8 cellular contexts compared by ENCODE assay signal in genomic region chr11:16603890-16604783, GRCh38.
DNase-seq lines count a peak whose midpoint lies in the region; ATAC-seq and TF ChIP-seq lines count a peak whose summit lies in the region.

No MANE protein-coding gene starts in this region.

- CTCF ChIA-PET in activated CD4-positive, alpha-beta memory T cell treated with anti-CD3 and anti-CD28 coated beads, Interleukin-2, amount 10 ng/mL, durations not matched to agents 7 days and 5 days (lab: Charles Lee): interaction anchor here (0.9 to 3.0 kb wide), 3 partner anchors 9 to 10 kb away, joined by 5 to 25 read pairs (median 7); no protein-coding TSS in a partner anchor

- H3K27me3 Mint-ChIP-seq in activated CD4-positive, alpha-beta memory T cell treated with anti-CD3 and anti-CD28 coated beads, Interleukin-2, amount 10 ng/mL, durations not matched to agents 7 days and 5 days: peaks cover 50% of the 10 kb centered on the region
- H3K27me3 Mint-ChIP-seq in osteocyte (ENCODE audit: unreplicated experiment): no peaks in the 10 kb centered on the region
- H3K27me3 Mint-ChIP-seq in activated T-helper 2 cell treated with anti-CD3 and anti-CD28 coated beads, Interferon-gamma antibody, Interleukin-2, Interleukin-4, amounts not matched to agents 10 μg/mL and 5 μg/mL and 100 μg/mL, durations not matched to agents 14 hours and 24 hours and 36 hours (ENCODE audit: low read depth): peaks cover 54% of the 10 kb centered on the region

- peak overlapping the region; percentile 26 for H3K4me3 Mint-ChIP-seq in activated CD4-positive, alpha-beta memory T cell treated with anti-CD3 and anti-CD28 coated beads, Interleukin-2, amount 10 ng/mL, durations not matched to agents 7 days and 5 days
- peak overlapping the region; percentile 90 for H3K4me3 Mint-ChIP-seq in osteocyte (ENCODE audit: unreplicated experiment)
- no peak overlapping the region for H3K4me3 Mint-ChIP-seq in activated T-helper 2 cell treated with anti-CD3 and anti-CD28 coated beads, Interferon-gamma antibody, Interleukin-2, Interleukin-4, amounts not matched to agents 10 μg/mL and 5 μg/mL and 100 μg/mL, durations not matched to agents 14 hours and 24 hours and 36 hours (ENCODE audit: low read depth)

- ATAC-seq in Right ventricle myocardium inferior: peak; percentile 58
- no peak for ATAC-seq in GM21360 (IDR thresholded peaks at IDR 0.05; ENCODE audit: unreplicated experiment)

- H3K36me3 Mint-ChIP-seq in activated CD4-positive, alpha-beta memory T cell treated with anti-CD3 and anti-CD28 coated beads, Interleukin-2, amount 10 ng/mL, durations not matched to agents 7 days and 5 days (ENCODE audit: low read depth): peaks cover 5% of the 10 kb centered on the region
- no peaks in the 10 kb centered on the region for H3K36me3 Mint-ChIP-seq in osteocyte (ENCODE audit: unreplicated experiment)
- peaks cover 4% of the 10 kb centered on the region for H3K36me3 Mint-ChIP-seq in activated T-helper 2 cell treated with anti-CD3 and anti-CD28 coated beads, Interferon-gamma antibody, Interleukin-2, Interleukin-4, amounts not matched to agents 10 μg/mL and 5 μg/mL and 100 μg/mL, durations not matched to agents 14 hours and 24 hours and 36 hours (ENCODE audit: low read depth)

- in situ Hi-C loops in HAP-1 (cut with MboI; ENCODE audit: low sequenced_read_pairs): loop anchor here (10.0 to 25.0 kb wide), 6 partner anchors 239 to 1267 kb away; no protein-coding TSS in a partner anchor

- intact Hi-C loops in Right ventricle myocardium inferior (cut with DNase I): loop anchor here (10.0 kb wide), 2 partner anchors 249 to 639 kb away; partner anchors contain the start of gene SOX6
- intact Hi-C loops in activated T-helper 2 cell treated with anti-CD3 and anti-CD28 coated beads, Interferon-gamma antibody, Interleukin-2, Interleukin-4, amounts not matched to agents 10 μg/mL and 5 μg/mL and 100 μg/mL, durations not matched to agents 14 hours and 24 hours and 36 hours (cut with micrococcal nuclease): loop anchor here (10.0 kb wide), 1 partner anchor 659 kb away; no protein-coding TSS in a partner anchor

- H3K4me3 ChIP-seq in HAP-1 (peak overlapping the region; percentile 79), Karpas-422 (ENCODE audit: low read length) (no peak overlapping the region)

- H3K79me2 ChIP-seq in Karpas-422 (ENCODE audit: low read length): no peaks in the 10 kb centered on the region

- no peaks in the 10 kb centered on the region for H4K20me1 ChIP-seq in Karpas-422 (ENCODE audit: insufficient read depth, low read depth, low read length)

- no peak for TF ChIP-seq CTCF in osteocyte (IDR thresholded peaks at IDR 0.05)

- DNase-seq in HAP-1 (ENCODE audit: low spot score in 2 of 2) (peak in 1 of 2 experiments; percentile 67), Right ventricle myocardium inferior (ENCODE audit: missing footprints) (peak; percentile 85), osteocyte (ENCODE audit: extremely low spot score, unreplicated experiment) (no peak), SKM-1 treated with dmso at 0.1 percent for 144 hours (lab: John Stamatoyannopoulos, UW; ENCODE audit: unreplicated experiment) (no peak), Karpas-422 (no peak)
- DNase-seq in activated CD4-positive, alpha-beta memory T cell treated with anti-CD3 and anti-CD28 coated beads, Interleukin-2, amount 10 ng/mL, durations not matched to agents 7 days and 5 days: no peak
- no peak for DNase-seq in activated T-helper 2 cell treated with anti-CD3 and anti-CD28 coated beads, Interferon-gamma antibody, Interleukin-2, Interleukin-4, amounts not matched to agents 10 μg/mL and 5 μg/mL and 100 μg/mL, durations not matched to agents 14 hours and 24 hours and 36 hours (ENCODE audit: low spot score)

- H3K4me2 ChIP-seq in Karpas-422 (ENCODE audit: low read depth, low read length, poor library complexity, severe bottlenecking): no peak overlapping the region

- no peaks in the 10 kb centered on the region for H3K27me3 ChIP-seq in HAP-1 (ENCODE audit: low read depth)
- H3K27me3 ChIP-seq in Karpas-422 (ENCODE audit: low read length): no peaks in the 10 kb centered on the region

- H3K4me1 ChIP-seq in HAP-1 (peaks cover 10% of the 10 kb centered on the region), Karpas-422 (ENCODE audit: low read length) (no peaks in the 10 kb centered on the region)

- H3K27ac ChIP-seq in Karpas-422 (ENCODE audit: low read length): no peak overlapping the region

- H3K27ac Mint-ChIP-seq in activated CD4-positive, alpha-beta memory T cell treated with anti-CD3 and anti-CD28 coated beads, Interleukin-2, amount 10 ng/mL, durations not matched to agents 7 days and 5 days: no peak overlapping the region
- H3K27ac Mint-ChIP-seq in osteocyte (ENCODE audit: unreplicated experiment): peak overlapping the region; percentile 96
- no peak overlapping the region for H3K27ac Mint-ChIP-seq in activated T-helper 2 cell treated with anti-CD3 and anti-CD28 coated beads, Interferon-gamma antibody, Interleukin-2, Interleukin-4, amounts not matched to agents 10 μg/mL and 5 μg/mL and 100 μg/mL, durations not matched to agents 14 hours and 24 hours and 36 hours

- H3K4me1 Mint-ChIP-seq in activated CD4-positive, alpha-beta memory T cell treated with anti-CD3 and anti-CD28 coated beads, Interleukin-2, amount 10 ng/mL, durations not matched to agents 7 days and 5 days: peaks cover 18% of the 10 kb centered on the region
- H3K4me1 Mint-ChIP-seq in osteocyte (ENCODE audit: unreplicated experiment): peaks cover 19% of the 10 kb centered on the region
- H3K4me1 Mint-ChIP-seq in activated T-helper 2 cell treated with anti-CD3 and anti-CD28 coated beads, Interferon-gamma antibody, Interleukin-2, Interleukin-4, amounts not matched to agents 10 μg/mL and 5 μg/mL and 100 μg/mL, durations not matched to agents 14 hours and 24 hours and 36 hours (ENCODE audit: low read depth): peaks cover 13% of the 10 kb centered on the region

- H3K9me2 ChIP-seq in Karpas-422 (replicated peaks; ENCODE audit: insufficient read depth, low read length): no peaks in the 10 kb centered on the region

- H2AFZ ChIP-seq in Karpas-422 (ENCODE audit: low read length): no peak overlapping the region

- H3K9me3 ChIP-seq in HAP-1 (no peaks in the 10 kb centered on the region), Karpas-422 (ENCODE audit: low read length) (no peaks in the 10 kb centered on the region)

- H3K36me3 ChIP-seq in HAP-1 (replicated peaks): no peaks in the 10 kb centered on the region
- H3K36me3 ChIP-seq in Karpas-422 (ENCODE audit: insufficient read depth, low read length): no peaks in the 10 kb centered on the region

- no peak overlapping the region for H3K9ac ChIP-seq in Karpas-422 (ENCODE audit: low read length)

- H3K9me3 Mint-ChIP-seq in activated CD4-positive, alpha-beta memory T cell treated with anti-CD3 and anti-CD28 coated beads, Interleukin-2, amount 10 ng/mL, durations not matched to agents 7 days and 5 days: no peaks in the 10 kb centered on the region
- H3K9me3 Mint-ChIP-seq in osteocyte (ENCODE audit: unreplicated experiment): no peaks in the 10 kb centered on the region
- no peaks in the 10 kb centered on the region for H3K9me3 Mint-ChIP-seq in activated T-helper 2 cell treated with anti-CD3 and anti-CD28 coated beads, Interferon-gamma antibody, Interleukin-2, Interleukin-4, amounts not matched to agents 10 μg/mL and 5 μg/mL and 100 μg/mL, durations not matched to agents 14 hours and 24 hours and 36 hours

- POLR2A ChIA-PET in activated CD4-positive, alpha-beta memory T cell treated with anti-CD3 and anti-CD28 coated beads, Interleukin-2, amount 10 ng/mL, durations not matched to agents 7 days and 5 days (lab: Charles Lee): no interaction called here
